In genomic region chr11:70661763-70662501, GRCh38 we compare ENCODE assay signal across 11 cellular contexts.
DNase-seq lines count a peak whose midpoint lies in the region; ATAC-seq and TF ChIP-seq lines count a peak whose summit lies in the region.
"Had no signal": no experiment of that assay in that cellular context is flagged by ENCODE, and none has a peak within 500 bp of the region (broad histone marks: within the 10 kb centered on the region; RNA-seq: fewer than 3 reads in every experiment).

No MANE protein-coding gene starts in this region.

- H2AFZ ChIP-seq in GM23248 = peak overlapping the region; percentile 62

- peak overlapping the region; percentile 53 for H3K4me3 ChIP-seq in GM23248
- peak overlapping the region; percentile 41 for H3K4me3 ChIP-seq in skeletal muscle cell (ENCODE audit: low read depth, low read length)
- H3K4me3 ChIP-seq in uterus = no peak overlapping the region
- no peak overlapping the region for H3K4me3 ChIP-seq in effector memory CD4-positive, alpha-beta T cell (ENCODE audit: insufficient read depth, low read depth, low read length, poor library complexity, severe bottlenecking)
- H3K4me3 ChIP-seq: SJCRH30 had no signal

- H3K27ac ChIP-seq in GM23248 = no peak overlapping the region
- H3K27ac ChIP-seq in angular gyrus (ENCODE audit: low read depth, low read length) = peak overlapping the region; percentile 58
- no peak overlapping the region for H3K27ac ChIP-seq in uterus
- no peak overlapping the region for H3K27ac ChIP-seq in effector memory CD4-positive, alpha-beta T cell (ENCODE audit: insufficient read depth, low read length, poor library complexity, severe bottlenecking)
- H3K27ac ChIP-seq: SJCRH30, skin epidermis, transverse colon had no signal

- TF ChIP-seq CTCF in uterus (IDR thresholded peaks at IDR 0.05) = no peak

- H3K79me2 ChIP-seq in GM23248 (ENCODE audit: insufficient read depth) = no peaks in the 10 kb centered on the region

- H3F3A ChIP-seq in GM23248 (ENCODE audit: insufficient read depth) = no peaks in the 10 kb centered on the region

- TF ChIP-seq POLR2A in uterus (IDR thresholded peaks at IDR 0.05) = no peak

- intact Hi-C loops in uterus (cut with DNase I; ENCODE audit: low total_unique reads) = no loop called here

- peak overlapping the region; percentile 60 for H3K9ac ChIP-seq in GM23248

- no peak for ATAC-seq in HG02678 (IDR thresholded peaks at IDR 0.05; ENCODE audit: unreplicated experiment)

- 2 to 3% methylated on average over 47 to 52 of the region's 54 CpGs for WGBS in GM23248 (ENCODE audit: low coverage in 1 of 2, low lambda C conversion rate in 2 of 2, missing lambda C conversion rate in 2 of 2), 2 experiments

- H3K36me3 ChIP-seq in GM23248 (ENCODE audit: low read depth) (no peaks in the 10 kb centered on the region), uterus (no peaks in the 10 kb centered on the region)
- H3K36me3 ChIP-seq in effector memory CD4-positive, alpha-beta T cell (ENCODE audit: control insufficient read depth, insufficient read depth, low read length) = no peaks in the 10 kb centered on the region
- H3K36me3 ChIP-seq: SJCRH30, transverse colon had no signal

- DNase-seq in GM23248 = peak; percentile 67
- peak in 29 of 51 donors; percentile 9 to 71 (median 29) for DNase-seq in hypothalamus (lab: John Stamatoyannopoulos, UW)
- peak; percentile 4 for DNase-seq in skeletal muscle cell (ENCODE audit: low read depth)
- no peak for DNase-seq in uterus
- no peak for DNase-seq in stimulated activated naive CD4-positive, alpha-beta T cell (lab: John Stamatoyannopoulos, UW)
- DNase-seq in effector memory CD4-positive, alpha-beta T cell = no peak
- DNase-seq: SJCRH30, transverse colon had no signal

- H3K4me1 ChIP-seq in GM23248 (ENCODE audit: insufficient read depth) (no peaks in the 10 kb centered on the region), uterus (peaks cover 0 to 6% of the 10 kb centered on the region in 2 donors)
- no peaks in the 10 kb centered on the region for H3K4me1 ChIP-seq in effector memory CD4-positive, alpha-beta T cell (ENCODE audit: control insufficient read depth, insufficient read depth, low read length, poor library complexity, severe bottlenecking)
- H3K4me1 ChIP-seq: SJCRH30 had no signal

- in situ Hi-C loops in GM23248 (cut with MboI) = no loop called here

- H4K20me1 ChIP-seq in GM23248 (ENCODE audit: insufficient read depth) = no peaks in the 10 kb centered on the region

- no peaks in the 10 kb centered on the region for H3K9me3 ChIP-seq in GM23248 (ENCODE audit: low read depth)
- H3K9me3 ChIP-seq in uterus = no peaks in the 10 kb centered on the region
- H3K9me3 ChIP-seq in effector memory CD4-positive, alpha-beta T cell (ENCODE audit: control insufficient read depth, low read length) = no peaks in the 10 kb centered on the region
- H3K9me3 ChIP-seq: SJCRH30, transverse colon had no signal

- peak overlapping the region; percentile 61 for H3K4me2 ChIP-seq in GM23248 (ENCODE audit: unreplicated experiment)

- no peaks in the 10 kb centered on the region; the same call in 1 of the 2 replicates for H3K27me3 ChIP-seq in GM23248 (replicated peaks; ENCODE audit: insufficient read depth)
- H3K27me3 ChIP-seq in uterus = peaks cover 0 to 12% of the 10 kb centered on the region in 2 donors
- H3K27me3 ChIP-seq in effector memory CD4-positive, alpha-beta T cell (replicated peaks; ENCODE audit: control insufficient read depth, insufficient read depth, low read length, poor library complexity, severe bottlenecking) = no peaks in the 10 kb centered on the region
- H3K27me3 ChIP-seq: SJCRH30 had no signal

- H3K9me2 ChIP-seq in GM23248 (ENCODE audit: insufficient read depth) = no peaks in the 10 kb centered on the region

Comparison
In these comparisons a context has a peak if more than half of its experiments do, and no peak if none do; other contexts are left out.
1. DNase-seq: peak in GM23248 (single experiment), hypothalamus (29 of 51) and skeletal muscle cell (single experiment); none in uterus (0 of 2), stimulated activated naive CD4-positive, alpha-beta T cell (0 of 6) and effector memory CD4-positive, alpha-beta T cell (0 of 3).
2. H3K4me3 ChIP-seq: peak in GM23248 (single experiment) and skeletal muscle cell (single experiment); none in uterus (0 of 2) and effector memory CD4-positive, alpha-beta T cell (single experiment).